In genomic region chr15:77025941-77026411, GRCh38 we compare ENCODE assay signal across 12 cellular contexts. TPM values are rescaled to one million over a fixed set of nuclear protein-coding genes. Genes with fewer than 3 reads are reported as not detected.
DNase-seq lines count a peak whose midpoint lies in the region; ATAC-seq, FAIRE-seq and TF ChIP-seq lines count a peak whose summit lies in the region.
"Had no signal": no experiment of that assay in that cellular context is flagged by ENCODE, and none has a peak within 500 bp of the region (broad histone marks: within the 10 kb centered on the region; RNA-seq: fewer than 3 reads in every experiment).

No MANE protein-coding gene starts in this region.

- H3K56ac ChIP-seq in H9 (ENCODE audit: insufficient read length, low read depth, low read length): no peak overlapping the region

- ATAC-seq in CD4-positive, alpha-beta T cell (ENCODE audit: poor library complexity): no peak
- ATAC-seq in natural killer cell (no peak), HG03457 (IDR thresholded peaks at IDR 0.05; ENCODE audit: unreplicated experiment) (no peak), GM18861 (IDR thresholded peaks at IDR 0.05; ENCODE audit: unreplicated experiment) (no peak)
- ATAC-seq: PC-3 had no signal

- no peak overlapping the region for H2BK12ac ChIP-seq in H9 (ENCODE audit: insufficient read length, low read depth, low read length)

- no peak overlapping the region for H2BK15ac ChIP-seq in H9 (ENCODE audit: low read depth, low read length)

- no peaks in the 10 kb centered on the region for H3K79me2 ChIP-seq in H9 (ENCODE audit: insufficient read depth, low read length)

- intact Hi-C loops in CD4-positive, alpha-beta T cell (cut with DNase I, micrococcal nuclease): loop anchor here in 1 of 2 experiments (2.0 kb wide), 1 partner anchor 123 kb away; no protein-coding TSS in a partner anchor
- intact Hi-C loops in natural killer cell (cut with micrococcal nuclease): no loop called here

- H3K4ac ChIP-seq in H9 (ENCODE audit: low read depth, low read length): no peak overlapping the region

- peaks cover 33% of the 10 kb centered on the region for H3K4me1 Mint-ChIP-seq in CD4-positive, alpha-beta T cell (ENCODE audit: low read depth)
- peaks cover 0 to 15% of the 10 kb centered on the region in 2 experiments; a peak in 2 of 4 replicates for H3K4me1 Mint-ChIP-seq in H9
- H3K4me1 Mint-ChIP-seq in activated naive CD8-positive, alpha-beta T cell treated with anti-CD3 and anti-CD28 coated beads for 36 hours: peaks cover 44% of the 10 kb centered on the region
- H3K4me1 Mint-ChIP-seq in natural killer cell: peaks cover 38 to 54% of the 10 kb centered on the region in 2 donors

- no peaks in the 10 kb centered on the region for H3K79me1 ChIP-seq in H9 (ENCODE audit: insufficient read depth, low read depth, low read length, poor library complexity, severe bottlenecking)

- no peaks in the 10 kb centered on the region for H3K27me3 ChIP-seq in CD4-positive, alpha-beta T cell (ENCODE audit: control insufficient read depth, insufficient read depth, low read length)
- H3K27me3 ChIP-seq in H9 (ENCODE audit: insufficient read depth, low read length) (no peaks in the 10 kb centered on the region), small intestine (ENCODE audit: control insufficient read depth in 2 of 2, insufficient read depth in 2 of 2, low read length in 2 of 2) (no peaks in the 10 kb centered on the region)

- no peak overlapping the region for H3K9ac ChIP-seq in H9 (ENCODE audit: extremely low read depth, insufficient read length, low read length)

- H2AK5ac ChIP-seq in H9 (ENCODE audit: insufficient read length, low read length): no peak overlapping the region

- no peak for TF ChIP-seq CTCF in CD4-positive, alpha-beta T cell (IDR thresholded peaks at IDR 0.05)
- TF ChIP-seq CTCF in H9 (conservative IDR thresholded peaks at IDR 0.05) (no peak), natural killer cell (IDR thresholded peaks at IDR 0.05) (no peak)

- H3K4me1 ChIP-seq in H9 (ENCODE audit: insufficient read depth, low read length): no peaks in the 10 kb centered on the region
- H3K4me1 ChIP-seq in small intestine (ENCODE audit: control insufficient read depth in 2 of 2, insufficient read depth in 1 of 2, low read depth in 1 of 2, low read length in 1 of 2): no peaks in the 10 kb centered on the region

- no peak overlapping the region for H4K5ac ChIP-seq in H9 (ENCODE audit: insufficient read length, low read depth, low read length)

- H3K4me3 Mint-ChIP-seq in CD4-positive, alpha-beta T cell: no peak overlapping the region
- H3K4me3 Mint-ChIP-seq in H9 (no peak overlapping the region), natural killer cell (no peak overlapping the region)
- H3K4me3 Mint-ChIP-seq in activated naive CD8-positive, alpha-beta T cell treated with anti-CD3 and anti-CD28 coated beads for 36 hours: no peak overlapping the region
- H3K4me3 Mint-ChIP-seq: T-helper 1 cell treated with Interleukin-12 subunit alpha and Interleukin-12 subunit beta and Interleukin-4 antibody, amounts not matched to agents 30 μg/mL and 1 μg/mL, for 36 hours had no signal

- CTCF ChIA-PET in CD4-positive, alpha-beta T cell (lab: Charles Lee): interaction anchor here (2.6 kb wide), 1 partner anchor 12 kb away, joined by 6 read pairs; no protein-coding TSS in a partner anchor

- H4K91ac ChIP-seq in H9 (ENCODE audit: insufficient read length, low read depth, low read length): no peak overlapping the region

- no peak overlapping the region for H3K23ac ChIP-seq in H9 (ENCODE audit: insufficient read length, low read depth, low read length)

- peak overlapping the region; percentile 56 for H3K27ac Mint-ChIP-seq in CD4-positive, alpha-beta T cell
- H3K27ac Mint-ChIP-seq in H9 (peak overlapping the region in 1 of 3 experiments; percentile 60; a peak in 2 of 7 replicates), natural killer cell (peak overlapping the region; percentile 67 to 74)
- H3K27ac Mint-ChIP-seq in activated naive CD8-positive, alpha-beta T cell treated with anti-CD3 and anti-CD28 coated beads for 36 hours: peak overlapping the region; percentile 51

- H3K4me3 ChIP-seq in small intestine (ENCODE audit: low read depth in 1 of 2, low read length in 2 of 2): no peak overlapping the region

- no peaks in the 10 kb centered on the region for H4K20me1 ChIP-seq in H9 (ENCODE audit: control insufficient read depth, insufficient read depth, insufficient read length)

- H2BK5ac ChIP-seq in H9 (ENCODE audit: insufficient read length, low read length): no peak overlapping the region

- FAIRE-seq in small intestine (lab: Jason Lieb, UNC): no peak

- POLR2A ChIA-PET in CD4-positive, alpha-beta T cell (lab: Charles Lee): interaction anchor here (1.9 kb wide), 1 partner anchor 30 kb away, joined by 7 read pairs; the partner anchor contains the start of gene PSTPIP1

- no peaks in the 10 kb centered on the region for H3K9me3 Mint-ChIP-seq in CD4-positive, alpha-beta T cell
- H3K9me3 Mint-ChIP-seq in H9 (no peaks in the 10 kb centered on the region), natural killer cell (no peaks in the 10 kb centered on the region)
- no peaks in the 10 kb centered on the region for H3K9me3 Mint-ChIP-seq in activated naive CD8-positive, alpha-beta T cell treated with anti-CD3 and anti-CD28 coated beads for 36 hours
- H3K9me3 Mint-ChIP-seq: T-helper 1 cell treated with Interleukin-12 subunit alpha and Interleukin-12 subunit beta and Interleukin-4 antibody, amounts not matched to agents 30 μg/mL and 1 μg/mL, for 36 hours had no signal

- no peak overlapping the region for H3K18ac ChIP-seq in H9 (ENCODE audit: insufficient read length, low read depth, low read length)

- H3K27me3 Mint-ChIP-seq in CD4-positive, alpha-beta T cell: no peaks in the 10 kb centered on the region
- H3K27me3 Mint-ChIP-seq in H9 (ENCODE audit: low read depth): peaks cover 9% of the 10 kb centered on the region
- H3K27me3 Mint-ChIP-seq in activated naive CD8-positive, alpha-beta T cell treated with anti-CD3 and anti-CD28 coated beads for 36 hours: no peaks in the 10 kb centered on the region
- H3K27me3 Mint-ChIP-seq in natural killer cell (ENCODE audit: low read depth in 2 of 2): no peaks in the 10 kb centered on the region

- no peak overlapping the region for H2AFZ ChIP-seq in H9 (ENCODE audit: low read length)

- H3K4me2 ChIP-seq in H9 (ENCODE audit: insufficient read depth, insufficient read length, low read length): no peak overlapping the region

- DNase-seq in CD4-positive, alpha-beta T cell: peak in 1 of 10 experiments; percentile 14
- DNase-seq in H9: peak; percentile 25
- no peak for DNase-seq in activated naive CD8-positive, alpha-beta T cell treated with anti-CD3 and anti-CD28 coated beads for 36 hours
- no peak for DNase-seq in natural killer cell
- DNase-seq in iPS-NIHi7 (ENCODE audit: extremely low spot score): no peak
- no peak for DNase-seq in small intestine
- DNase-seq: NCI-H2081 treated with DMSO at 0.1 percent for 48 hours, PC-3, retina had no signal

- no peak overlapping the region for H3K14ac ChIP-seq in H9 (ENCODE audit: insufficient read depth, low read length)

- H3K27ac ChIP-seq in CD4-positive, alpha-beta T cell (ENCODE audit: low read depth, low read length): no peak overlapping the region
- no peak overlapping the region for H3K27ac ChIP-seq in H9 (ENCODE audit: insufficient read length, low read depth, low read length)
- no peak overlapping the region for H3K27ac ChIP-seq in small intestine (ENCODE audit: low read depth in 1 of 2, low read length in 1 of 2)

- no peaks in the 10 kb centered on the region for H3K9me3 ChIP-seq in CD4-positive, alpha-beta T cell (ENCODE audit: control insufficient read depth, low read length)
- H3K9me3 ChIP-seq in H9 (ENCODE audit: control insufficient read depth, low read depth, low read length): no peaks in the 10 kb centered on the region
- no peaks in the 10 kb centered on the region for H3K9me3 ChIP-seq in small intestine (ENCODE audit: control insufficient read depth, low read depth)

- no peak overlapping the region for H4K8ac ChIP-seq in H9 (replicated peaks; ENCODE audit: insufficient read length, low read depth, low read length)

- peaks cover 62% of the 10 kb centered on the region for H3K36me3 Mint-ChIP-seq in CD4-positive, alpha-beta T cell (ENCODE audit: low read depth)
- no peaks in the 10 kb centered on the region; a peak in 1 of 7 replicates for H3K36me3 Mint-ChIP-seq in H9 (ENCODE audit: insufficient read depth in 1 of 3, low read depth in 3 of 3)
- H3K36me3 Mint-ChIP-seq in activated naive CD8-positive, alpha-beta T cell treated with anti-CD3 and anti-CD28 coated beads for 36 hours: peaks cover 20% of the 10 kb centered on the region
- no peaks in the 10 kb centered on the region for H3K36me3 Mint-ChIP-seq in natural killer cell

- H3K36me3 ChIP-seq in small intestine (ENCODE audit: control insufficient read depth in 2 of 2, insufficient read depth in 2 of 2, low read length in 2 of 2): no peaks in the 10 kb centered on the region

- H2BK120ac ChIP-seq in H9 (ENCODE audit: low read depth, low read length, poor library complexity, severe bottlenecking): no peak overlapping the region

- H3K23me2 ChIP-seq in H9 (ENCODE audit: insufficient read length, low read depth, low read length, poor library complexity, severe bottlenecking): no peaks in the 10 kb centered on the region

- WGBS in H9 (ENCODE audit: extremely low coverage, insufficient read length, low lambda C conversion rate): no CpG with 5 or more reads among the region's 4 CpGs
- WGBS in small intestine, 3 donors: 74 to 86% (median 83%) methylated on average over 4 of the region's 4 CpGs

- H3T11ph ChIP-seq in H9 (ENCODE audit: low read length): no peak overlapping the region

- H2BK20ac ChIP-seq in H9 (ENCODE audit: low read depth, low read length, poor library complexity, severe bottlenecking): no peak overlapping the region

RNA-seq across cellular contexts. Expression of gene PSTPIP1, which starts 31.1 kb away (rescaled TPM):
- total RNA-seq in CD4-positive, alpha-beta T cell: 10 to 100 TPM; 79.4 to 82.7 TPM
- total RNA-seq in H9 (2021) (1.1 and 1.8 TPM in 2 replicates), natural killer cell (100 to 1,000 TPM; 218 to 316 (median 228) TPM)
- 10 to 100 TPM; 93.4 to 94.5 TPM for total RNA-seq in activated naive CD8-positive, alpha-beta T cell treated with anti-CD3 and anti-CD28 coated beads for 36 hours
- 10 to 100 TPM in 1 of 3 donors, 1 to 10 TPM in 2; 1.8 to 17.0 (median 4.1) TPM for polyA plus RNA-seq in small intestine
- total RNA-seq: PC-3 had no signal

RNA-seq across cellular contexts. Expression of gene TSPAN3, which starts 44.9 kb away (rescaled TPM):
- total RNA-seq in CD4-positive, alpha-beta T cell: 10 to 100 TPM; 14.7 to 15.5 TPM
- total RNA-seq in H9 (2021): 117 and 124 TPM in 2 replicates
- total RNA-seq in activated naive CD8-positive, alpha-beta T cell treated with anti-CD3 and anti-CD28 coated beads for 36 hours: 10 to 100 TPM; 40.6 to 43.1 TPM
- total RNA-seq in natural killer cell: 10 to 100 TPM; 18.7 to 37.4 (median 29.9) TPM
- 100 to 1,000 TPM; 263 to 352 (median 334) TPM for polyA plus RNA-seq in small intestine

Comparison
In these comparisons a context has a peak if more than half of its experiments do, and no peak if none do; other contexts are left out.
1. RNA of gene PSTPIP1, which starts 31.1 kb away (total RNA-seq): 218 to 316 TPM in natural killer cell, 93.4 to 94.5 TPM in activated naive CD8-positive, alpha-beta T cell treated with anti-CD3 and anti-CD28 coated beads for 36 hours and 79.4 to 82.7 TPM in CD4-positive, alpha-beta T cell; 1.1 to 1.8 TPM in H9; every median in the first group is over 10 times any median in the second.